Comparison of ENCODE assay signal across 9 cellular contexts in genomic region chr9:78132688-78133033, GRCh38.
A peak's percentile ranks its signal among the peaks of the same experiment; 100 is the strongest.
DNase-seq lines count a peak whose midpoint lies in the region; ATAC-seq and TF ChIP-seq lines count a peak whose summit lies in the region.
"Had no signal": no experiment of that assay in that cellular context is flagged by ENCODE, and none has a peak within 500 bp of the region (broad histone marks: within the 10 kb centered on the region; RNA-seq: fewer than 3 reads in every experiment).

No MANE protein-coding gene starts in this region.

- H3K4me3 ChIP-seq in tibial artery, result no peak overlapping the region

- no peak for TF ChIP-seq CTCF in foreskin keratinocyte (conservative IDR thresholded peaks at IDR 0.05)
- no peak for TF ChIP-seq CTCF in tibial artery (IDR thresholded peaks at IDR 0.05)

- no peaks in the 10 kb centered on the region for H3K36me3 ChIP-seq in tibial artery

- peaks cover 2% of the 10 kb centered on the region for H3K27me3 Mint-ChIP-seq in activated CD4-positive, alpha-beta memory T cell treated with anti-CD3 and anti-CD28 coated beads for 36 hours

- POLR2A ChIA-PET in activated CD4-positive, alpha-beta memory T cell treated with anti-CD3 and anti-CD28 coated beads for 36 hours (lab: Charles Lee), result no interaction called here

- H3K27me3 ChIP-seq in foreskin keratinocyte (no peaks in the 10 kb centered on the region), tibial artery (no peaks in the 10 kb centered on the region)

- ATAC-seq in HG02938 (IDR thresholded peaks at IDR 0.05; ENCODE audit: unreplicated experiment) (peak; percentile 43), left colon (peak; percentile 58), foreskin keratinocyte (no peak), HG02571 (IDR thresholded peaks at IDR 0.05; ENCODE audit: unreplicated experiment) (no peak)
- ATAC-seq: stimulated activated memory B cell treated with anti-CD40 and anti-IgM and Interleukin-4, amounts not matched to agents 10 μg/mL and 1 μg/mL and 100 μg/mL, for 72 hours had no signal

- H3K27ac ChIP-seq in foreskin keratinocyte (no peak overlapping the region), tibial artery (no peak overlapping the region)

- H3K4me1 Mint-ChIP-seq in activated CD4-positive, alpha-beta memory T cell treated with anti-CD3 and anti-CD28 coated beads for 36 hours (ENCODE audit: low read depth), result peaks cover 19% of the 10 kb centered on the region

- peaks cover under 1% of the 10 kb centered on the region for H3K9me3 Mint-ChIP-seq in activated CD4-positive, alpha-beta memory T cell treated with anti-CD3 and anti-CD28 coated beads for 36 hours

- intact Hi-C loops in activated CD4-positive, alpha-beta memory T cell treated with anti-CD3 and anti-CD28 coated beads for 36 hours (cut with micrococcal nuclease), result loop anchor here (1.0 to 5.0 kb wide), 3 partner anchors 13 to 310 kb away; no protein-coding TSS in a partner anchor
- intact Hi-C loops in left colon (cut with DNase I, micrococcal nuclease), result no loop called here
- intact Hi-C loops in tibial artery (cut with DNase I; ENCODE audit: low total_unique reads), result no loop called here

- H3K4me1 ChIP-seq in foreskin keratinocyte, result peaks cover 3% of the 10 kb centered on the region
- peaks cover 0 to 12% (median 0%) of the 10 kb centered on the region in 4 donors for H3K4me1 ChIP-seq in tibial artery

- no peaks in the 10 kb centered on the region for H3K9me3 ChIP-seq in tibial artery

- H3K36me3 Mint-ChIP-seq in activated CD4-positive, alpha-beta memory T cell treated with anti-CD3 and anti-CD28 coated beads for 36 hours, result peaks cover under 1% of the 10 kb centered on the region

- peak overlapping the region; percentile 31 for H3K27ac Mint-ChIP-seq in activated CD4-positive, alpha-beta memory T cell treated with anti-CD3 and anti-CD28 coated beads for 36 hours
- H3K27ac Mint-ChIP-seq: stimulated activated memory B cell treated with anti-CD40 and anti-IgM and Interleukin-4, amounts not matched to agents 10 μg/mL and 1 μg/mL and 100 μg/mL, for 72 hours had no signal

- peak overlapping the region; percentile 21 for H3K4me3 Mint-ChIP-seq in activated CD4-positive, alpha-beta memory T cell treated with anti-CD3 and anti-CD28 coated beads for 36 hours
- H3K4me3 Mint-ChIP-seq: stimulated activated memory B cell treated with anti-CD40 and anti-IgM and Interleukin-4, amounts not matched to agents 10 μg/mL and 1 μg/mL and 100 μg/mL, for 72 hours had no signal

- CTCF ChIA-PET in activated CD4-positive, alpha-beta memory T cell treated with anti-CD3 and anti-CD28 coated beads for 36 hours (lab: Charles Lee), result no interaction called here

- peak; percentile 17 to 32 for DNase-seq in AML-193 (lab: John Stamatoyannopoulos, UW)
- DNase-seq in activated CD4-positive, alpha-beta memory T cell treated with anti-CD3 and anti-CD28 coated beads for 36 hours, result no peak
- no peak for DNase-seq in left colon
- no peak for DNase-seq in foreskin keratinocyte
- DNase-seq in tibial artery, result no peak
- DNase-seq in stimulated activated naive CD4-positive, alpha-beta T cell treated with Interleukin-2 at 50 U/mL for 16 hours (lab: John Stamatoyannopoulos, UW), result no peak

Comparison
In these comparisons a context has a peak if more than half of its experiments do, and no peak if none do; other contexts are left out.
1. DNase-seq: peak in AML-193 (2 of 2); none in activated CD4-positive, alpha-beta memory T cell treated with anti-CD3 and anti-CD28 coated beads for 36 hours (single experiment), left colon (0 of 2), foreskin keratinocyte (0 of 2), tibial artery (0 of 2) and stimulated activated naive CD4-positive, alpha-beta T cell treated with Interleukin-2 at 50 U/mL for 16 hours (single experiment).
2. ATAC-seq: peak in HG02938 (single experiment) and left colon (single experiment); none in foreskin keratinocyte (single experiment) and HG02571 (single experiment).